Comparison of ENCODE assay signal across 8 cellular contexts in the genomic region with DNA sequence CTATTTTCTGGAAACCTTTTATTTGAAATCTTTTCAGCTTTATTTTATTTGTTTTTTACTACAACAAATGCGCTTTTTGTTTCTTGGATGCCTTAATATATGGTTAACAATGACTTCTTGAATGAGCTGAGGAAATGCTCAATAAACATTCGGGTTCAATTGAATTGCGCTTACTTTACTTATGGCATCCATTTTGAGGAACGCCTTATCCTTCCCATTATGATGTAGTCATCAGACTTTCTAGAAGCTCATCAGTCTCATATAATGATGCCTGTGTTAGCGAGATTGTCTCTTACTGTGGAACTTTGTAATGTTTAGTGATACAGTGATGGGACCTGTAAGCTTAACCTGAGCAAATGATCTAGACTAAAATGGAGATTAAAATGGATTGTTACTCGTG. TPM values are rescaled to one million over a fixed set of nuclear protein-coding genes. Genes with fewer than 3 reads are reported as not detected.
A peak's percentile ranks its signal among the peaks of the same experiment; 100 is the strongest.
DNase-seq lines count a peak whose midpoint lies in the region; ATAC-seq, FAIRE-seq and TF ChIP-seq lines count a peak whose summit lies in the region.

No MANE protein-coding gene starts in this region.

- no peak for TF ChIP-seq CTCF in keratinocyte (optimal IDR thresholded peaks at IDR 0.05 in 1 of 3, IDR thresholded peaks at IDR 0.05 in 1 of 3, conservative IDR thresholded peaks at IDR 0.05 in 1 of 3; ENCODE audit: extremely low read depth in 1 of 3, insufficient read depth in 2 of 3, low read length in 3 of 3)

- H3K9me3 ChIP-seq in keratinocyte (ENCODE audit: control insufficient read depth, low read depth, low read length) (no peaks in the 10 kb centered on the region), thymus (ENCODE audit: control insufficient read depth) (no peaks in the 10 kb centered on the region)

- dilution Hi-C loops in keratinocyte (cut with MboI; ENCODE audit: extremely low pct_ligation_motif_present, low sequenced_read_pairs), result no loop called here

- H3K36me3 Mint-ChIP-seq in activated T-cell treated with anti-CD3 and anti-CD28 coated beads, Interleukin-2, amount 50 U/mL, for 4 hours (ENCODE audit: insufficient read depth), result peaks cover 9% of the 10 kb centered on the region
- peaks cover 18% of the 10 kb centered on the region for H3K36me3 Mint-ChIP-seq in activated CD8-positive, alpha-beta T cell treated with anti-CD3 and anti-CD28 coated beads, Interleukin-2, amount 10 ng/mL, durations not matched to agents 7 days and 5 days (ENCODE audit: low read depth)

- no peak for DNase-seq in activated T-cell treated with anti-CD3 and anti-CD28 coated beads, Interleukin-2, amount 50 U/mL, for 4 hours
- DNase-seq in activated T-cell treated with anti-CD3 and anti-CD28 coated beads for 4 hours (no peak), keratinocyte (ENCODE audit: low read depth, low spot score) (no peak), NCI-H2081 treated with DMSO at 0.1 percent for 48 hours (lab: John Stamatoyannopoulos, UW) (no peak)
- no peak for DNase-seq in activated CD8-positive, alpha-beta T cell treated with anti-CD3 and anti-CD28 coated beads, Interleukin-2, amount 10 ng/mL, durations not matched to agents 7 days and 5 days

- peaks cover 43% of the 10 kb centered on the region for H3K4me1 Mint-ChIP-seq in activated T-cell treated with anti-CD3 and anti-CD28 coated beads, Interleukin-2, amount 50 U/mL, for 4 hours (ENCODE audit: low read depth)
- peaks cover 36% of the 10 kb centered on the region for H3K4me1 Mint-ChIP-seq in activated CD8-positive, alpha-beta T cell treated with anti-CD3 and anti-CD28 coated beads, Interleukin-2, amount 10 ng/mL, durations not matched to agents 7 days and 5 days (ENCODE audit: low read depth)

- CTCF ChIA-PET in activated CD8-positive, alpha-beta T cell treated with anti-CD3 and anti-CD28 coated beads, Interleukin-2, amount 10 ng/mL, durations not matched to agents 7 days and 5 days (lab: Charles Lee), result interaction anchor here (1.4 kb wide), 1 partner anchor 63 kb away, joined by 4 read pairs; a partner anchor contains a TSS

- peaks cover 2% of the 10 kb centered on the region for H4K20me1 ChIP-seq in keratinocyte (ENCODE audit: control insufficient read depth, extremely low read depth, insufficient read depth, low read length)

- 70% methylated on average over 6 of the region's 6 CpGs for WGBS in thymus

- peak overlapping the region; percentile 73 for H3K27ac Mint-ChIP-seq in activated CD8-positive, alpha-beta T cell treated with anti-CD3 and anti-CD28 coated beads, Interleukin-2, amount 10 ng/mL, durations not matched to agents 7 days and 5 days

- H3K4me3 Mint-ChIP-seq in activated T-cell treated with anti-CD3 and anti-CD28 coated beads, Interleukin-2, amount 50 U/mL, for 4 hours, result peak overlapping the region; percentile 87
- peak overlapping the region; percentile 89 for H3K4me3 Mint-ChIP-seq in activated CD8-positive, alpha-beta T cell treated with anti-CD3 and anti-CD28 coated beads, Interleukin-2, amount 10 ng/mL, durations not matched to agents 7 days and 5 days

- H3K27me3 Mint-ChIP-seq in activated T-cell treated with anti-CD3 and anti-CD28 coated beads, Interleukin-2, amount 50 U/mL, for 4 hours (ENCODE audit: low read depth), result no peaks in the 10 kb centered on the region
- H3K27me3 Mint-ChIP-seq in activated CD8-positive, alpha-beta T cell treated with anti-CD3 and anti-CD28 coated beads, Interleukin-2, amount 10 ng/mL, durations not matched to agents 7 days and 5 days (ENCODE audit: low read depth), result no peaks in the 10 kb centered on the region

- H3K9me3 Mint-ChIP-seq in activated T-cell treated with anti-CD3 and anti-CD28 coated beads, Interleukin-2, amount 50 U/mL, for 4 hours, result no peaks in the 10 kb centered on the region
- H3K9me3 Mint-ChIP-seq in activated CD8-positive, alpha-beta T cell treated with anti-CD3 and anti-CD28 coated beads, Interleukin-2, amount 10 ng/mL, durations not matched to agents 7 days and 5 days (ENCODE audit: insufficient read depth), result no peaks in the 10 kb centered on the region

- H2AFZ ChIP-seq in keratinocyte (ENCODE audit: control insufficient read depth, low read length), result peak overlapping the region; percentile 34

- no peak for ATAC-seq in activated T-cell treated with anti-CD3 and anti-CD28 coated beads, Interleukin-2, amount 50 U/mL, for 4 hours
- ATAC-seq in activated CD8-positive, alpha-beta T cell treated with anti-CD3 and anti-CD28 coated beads, Interleukin-2, amount 10 ng/mL, durations not matched to agents 7 days and 5 days, result no peak
- ATAC-seq in GM21515 (IDR thresholded peaks at IDR 0.05; ENCODE audit: unreplicated experiment) (no peak), HG02678 (IDR thresholded peaks at IDR 0.05; ENCODE audit: unreplicated experiment) (no peak)

- FAIRE-seq in keratinocyte (lab: Jason Lieb, UNC), result no peak

- H3K4me3 ChIP-seq in keratinocyte (ENCODE audit: control insufficient read depth in 2 of 3, extremely low read depth in 1 of 3, insufficient read depth in 2 of 3, low read depth in 1 of 3, low read length in 3 of 3) (peak overlapping the region; percentile 66 to 99 (median 98)), thymus (ENCODE audit: low read length) (peak overlapping the region; percentile 77)

- H3K9me1 ChIP-seq in keratinocyte (ENCODE audit: control insufficient read depth, extremely low read depth, insufficient read depth, low read length), result no peaks in the 10 kb centered on the region

- H3K79me2 ChIP-seq in keratinocyte (ENCODE audit: control insufficient read depth, insufficient read depth, low read length), result peaks cover 71% of the 10 kb centered on the region

- peak overlapping the region; percentile 97 for H3K9ac ChIP-seq in keratinocyte (ENCODE audit: control insufficient read depth, extremely low read depth, insufficient read depth, low read length)

- peak overlapping the region; percentile 99 for H3K4me2 ChIP-seq in keratinocyte (ENCODE audit: control insufficient read depth, extremely low read depth, insufficient read depth, low read depth, low read length)

- H3K4me1 ChIP-seq in keratinocyte (ENCODE audit: control insufficient read depth, extremely low read depth, insufficient read depth, low read length) (peaks cover 17% of the 10 kb centered on the region), thymus (ENCODE audit: control insufficient read depth, insufficient read depth, low read length) (peaks cover 4% of the 10 kb centered on the region)

- H3K27ac ChIP-seq in keratinocyte (ENCODE audit: control insufficient read depth, insufficient read depth, low read length), result peak overlapping the region; percentile 86
- H3K27ac ChIP-seq in thymus (ENCODE audit: low read depth), result no peak overlapping the region

- H3K36me3 ChIP-seq in keratinocyte (ENCODE audit: control insufficient read depth in 2 of 2, extremely low read depth in 1 of 2, insufficient read depth in 2 of 2, low read length in 2 of 2) (peaks cover 0 to 6% of the 10 kb centered on the region in 2 experiments), thymus (ENCODE audit: control insufficient read depth, insufficient read depth) (no peaks in the 10 kb centered on the region)

- POLR2A ChIA-PET in activated CD8-positive, alpha-beta T cell treated with anti-CD3 and anti-CD28 coated beads, Interleukin-2, amount 10 ng/mL, durations not matched to agents 7 days and 5 days (lab: Charles Lee), result interaction anchor here (0.6 to 1.5 kb wide), 4 partner anchors 63 to 1542 kb away, joined by 3 to 7 read pairs (median 5); a partner anchor contains a TSS

- H3K27me3 ChIP-seq in keratinocyte (ENCODE audit: control insufficient read depth, extremely low read depth, insufficient read depth, low read length) (no peaks in the 10 kb centered on the region), thymus (ENCODE audit: control insufficient read depth, insufficient read depth) (no peaks in the 10 kb centered on the region)

RNA-seq across cellular contexts. Expression of a gene that starts 0.9 kb away (rescaled TPM):
- 1 to 10 TPM; 7.2 to 8.0 (median 7.6) TPM for total RNA-seq in activated T-cell treated with anti-CD3 and anti-CD28 coated beads, Interleukin-2, amount 50 U/mL, for 4 hours
- total RNA-seq in activated CD8-positive, alpha-beta T cell treated with anti-CD3 and anti-CD28 coated beads, Interleukin-2, amount 10 ng/mL, durations not matched to agents 7 days and 5 days, result 1 to 10 TPM; 5.1 to 5.3 TPM
- 2.1 to 3.6 TPM (median 2.4 TPM) in 3 replicates for polyA plus RNA-seq in keratinocyte
- polyA plus RNA-seq in keratinocyte (2011; ENCODE audit: low read depth), result 1.5 TPM
- 1.4 and 3.2 TPM in 2 replicates for polyA plus RNA-seq in keratinocyte (2011; cell fraction: cytosol; rRNA removed)
- polyA plus RNA-seq in keratinocyte (2011; cell fraction: nucleus; rRNA removed), result 2.9 and 3.5 TPM in 2 replicates
- 1.1 and 2.1 TPM in 2 replicates for polyA plus RNA-seq in keratinocyte (2012; ENCODE audit: low replicate concordance)
- 0.36 to 2.1 TPM in 2 of 3 replicates, not detected in the other for polyA minus RNA-seq in keratinocyte
- not detected for polyA minus RNA-seq in keratinocyte (2011; cell fraction: cytosol; rRNA and poly(A)+ RNA removed)
- 0.74 and 1.0 TPM in 2 replicates for polyA minus RNA-seq in keratinocyte (2011; cell fraction: nucleus; rRNA and poly(A)+ RNA removed)
- 5.6 TPM for polyA plus RNA-seq in thymus

RNA-seq across cellular contexts. Expression of a gene that starts 0.9 kb away (rescaled TPM):
- 10 to 100 TPM; 18.5 to 21.8 (median 18.7) TPM for total RNA-seq in activated T-cell treated with anti-CD3 and anti-CD28 coated beads, Interleukin-2, amount 50 U/mL, for 4 hours
- total RNA-seq in activated CD8-positive, alpha-beta T cell treated with anti-CD3 and anti-CD28 coated beads, Interleukin-2, amount 10 ng/mL, durations not matched to agents 7 days and 5 days, result 10 to 100 TPM; 21.9 to 22.2 TPM
- polyA plus RNA-seq in keratinocyte (10.7 to 22.2 TPM (median 19.1 TPM) in 3 replicates), thymus (30.0 TPM)
- polyA plus RNA-seq in keratinocyte (2011; ENCODE audit: low read depth), result 5.1 TPM
- polyA plus RNA-seq in keratinocyte (2011; cell fraction: cytosol; rRNA removed), result 7.6 and 15.9 TPM in 2 replicates
- 14.9 and 19.1 TPM in 2 replicates for polyA plus RNA-seq in keratinocyte (2011; cell fraction: nucleus; rRNA removed)
- polyA plus RNA-seq in keratinocyte (2012; ENCODE audit: low replicate concordance), result 10.2 and 13.6 TPM in 2 replicates
- 3.7 to 10.6 TPM (median 6.7 TPM) in 3 replicates for polyA minus RNA-seq in keratinocyte
- 3.5 TPM for polyA minus RNA-seq in keratinocyte (2011; cell fraction: cytosol; rRNA and poly(A)+ RNA removed)
- polyA minus RNA-seq in keratinocyte (2011; cell fraction: nucleus; rRNA and poly(A)+ RNA removed), result 5.1 and 11.9 TPM in 2 replicates

RNA-seq across cellular contexts. Expression of a gene that starts 1.6 kb away (rescaled TPM):
- total RNA-seq in activated T-cell treated with anti-CD3 and anti-CD28 coated beads, Interleukin-2, amount 50 U/mL, for 4 hours, result 1 to 10 TPM; 5.0 to 6.3 (median 5.5) TPM
- 1 to 10 TPM; 7.0 to 8.9 TPM for total RNA-seq in activated CD8-positive, alpha-beta T cell treated with anti-CD3 and anti-CD28 coated beads, Interleukin-2, amount 10 ng/mL, durations not matched to agents 7 days and 5 days
- polyA plus RNA-seq in keratinocyte, result 5.6 to 8.3 TPM (median 7.8 TPM) in 3 replicates
- polyA plus RNA-seq in keratinocyte (2011; ENCODE audit: low read depth), result 18.4 TPM
- polyA plus RNA-seq in keratinocyte (2011; cell fraction: cytosol; rRNA removed), result 3.1 and 5.9 TPM in 2 replicates
- 7.8 and 9.4 TPM in 2 replicates for polyA plus RNA-seq in keratinocyte (2011; cell fraction: nucleus; rRNA removed)
- 4.5 and 13.1 TPM in 2 replicates for polyA plus RNA-seq in keratinocyte (2012; ENCODE audit: low replicate concordance)
- polyA minus RNA-seq in keratinocyte, result 3.8 to 21.0 TPM (median 19.8 TPM) in 3 replicates
- 8.4 TPM for polyA minus RNA-seq in keratinocyte (2011; cell fraction: cytosol; rRNA and poly(A)+ RNA removed)
- 12.3 and 24.7 TPM in 2 replicates for polyA minus RNA-seq in keratinocyte (2011; cell fraction: nucleus; rRNA and poly(A)+ RNA removed)
- 9.2 TPM for polyA plus RNA-seq in thymus
